1 cellular context compared by ENCODE assay signal in the genomic region with DNA sequence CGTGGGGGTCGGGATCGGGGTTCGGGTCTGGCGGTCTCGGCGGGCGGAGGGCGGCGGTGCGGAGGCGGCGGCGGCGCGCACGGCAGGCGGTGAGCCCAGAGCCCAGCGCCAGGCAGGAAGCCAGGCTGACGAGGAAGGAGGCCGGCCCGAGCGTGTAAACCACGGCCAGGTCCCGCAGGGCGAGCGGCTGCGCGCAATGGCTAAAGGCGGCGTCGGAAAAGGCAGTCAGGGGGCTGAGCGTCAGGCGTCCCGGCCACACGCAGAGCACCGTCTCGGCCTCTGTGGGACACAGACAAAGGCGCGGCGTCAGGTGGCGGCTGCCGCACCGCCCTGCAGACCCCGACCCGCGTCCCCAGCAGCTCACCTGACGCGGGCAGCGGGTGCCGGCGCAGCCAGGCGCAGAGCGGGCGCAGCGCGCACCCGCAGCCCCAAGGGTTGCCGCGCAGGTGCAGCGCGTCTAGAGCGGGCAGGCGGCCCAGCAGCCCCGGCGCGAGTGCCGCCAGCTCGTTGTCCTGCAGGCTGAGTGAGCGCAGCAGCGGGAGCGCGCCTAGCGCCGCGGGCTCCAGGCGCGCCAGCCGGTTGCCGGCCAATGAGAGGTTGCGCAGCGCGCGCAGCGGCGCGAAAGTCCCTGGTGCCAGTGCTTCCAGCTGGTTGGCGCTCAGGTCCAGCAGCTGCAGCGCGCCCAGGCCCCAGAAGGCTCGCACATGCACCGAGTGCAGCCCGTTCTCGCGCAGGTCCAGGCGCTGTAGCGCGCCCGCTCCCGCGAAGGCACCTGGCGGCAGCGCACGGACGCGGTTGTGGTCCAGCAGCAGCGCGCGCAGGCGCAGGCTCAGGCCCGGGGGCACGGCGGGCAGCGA.
TF ChIP-seq lines count a peak whose summit lies in the region.

No MANE protein-coding gene starts in this region.

TF ChIP-seq in HEK293, 187 proteins besides CTCF, POLR2A, EP300 and RAD21 (continued from another document and continues in another):
- TF ChIP-seq, protein P1, sequence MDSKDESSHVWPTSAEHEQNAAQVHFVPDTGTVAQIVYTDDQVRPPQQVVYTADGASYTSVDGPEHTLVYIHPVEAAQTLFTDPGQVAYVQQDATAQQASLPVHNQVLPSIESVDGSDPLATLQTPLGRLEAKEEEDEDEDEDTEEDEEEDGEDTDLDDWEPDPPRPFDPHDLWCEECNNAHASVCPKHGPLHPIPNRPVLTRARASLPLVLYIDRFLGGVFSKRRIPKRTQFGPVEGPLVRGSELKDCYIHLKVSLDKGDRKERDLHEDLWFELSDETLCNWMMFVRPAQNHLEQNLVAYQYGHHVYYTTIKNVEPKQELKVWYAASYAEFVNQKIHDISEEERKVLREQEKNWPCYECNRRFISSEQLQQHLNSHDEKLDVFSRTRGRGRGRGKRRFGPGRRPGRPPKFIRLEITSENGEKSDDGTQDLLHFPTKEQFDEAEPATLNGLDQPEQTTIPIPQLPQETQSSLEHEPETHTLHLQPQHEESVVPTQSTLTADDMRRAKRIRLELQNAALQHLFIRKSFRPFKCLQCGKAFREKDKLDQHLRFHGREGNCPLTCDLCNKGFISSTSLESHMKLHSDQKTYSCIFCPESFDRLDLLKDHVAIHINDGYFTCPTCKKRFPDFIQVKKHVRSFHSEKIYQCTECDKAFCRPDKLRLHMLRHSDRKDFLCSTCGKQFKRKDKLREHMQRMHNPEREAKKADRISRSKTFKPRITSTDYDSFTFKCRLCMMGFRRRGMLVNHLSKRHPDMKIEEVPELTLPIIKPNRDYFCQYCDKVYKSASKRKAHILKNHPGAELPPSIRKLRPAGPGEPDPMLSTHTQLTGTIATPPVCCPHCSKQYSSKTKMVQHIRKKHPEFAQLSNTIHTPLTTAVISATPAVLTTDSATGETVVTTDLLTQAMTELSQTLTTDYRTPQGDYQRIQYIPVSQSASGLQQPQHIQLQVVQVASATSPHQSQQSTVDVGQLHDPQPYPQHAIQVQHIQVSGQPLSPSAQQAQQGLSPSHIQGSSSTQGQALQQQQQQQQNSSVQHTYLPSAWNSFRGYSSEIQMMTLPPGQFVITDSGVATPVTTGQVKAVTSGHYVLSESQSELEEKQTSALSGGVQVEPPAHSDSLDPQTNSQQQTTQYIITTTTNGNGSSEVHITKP (tag by site-specific recombination; IDR thresholded peaks at IDR 0.05) = no peak
- TF ChIP-seq, protein P2, sequence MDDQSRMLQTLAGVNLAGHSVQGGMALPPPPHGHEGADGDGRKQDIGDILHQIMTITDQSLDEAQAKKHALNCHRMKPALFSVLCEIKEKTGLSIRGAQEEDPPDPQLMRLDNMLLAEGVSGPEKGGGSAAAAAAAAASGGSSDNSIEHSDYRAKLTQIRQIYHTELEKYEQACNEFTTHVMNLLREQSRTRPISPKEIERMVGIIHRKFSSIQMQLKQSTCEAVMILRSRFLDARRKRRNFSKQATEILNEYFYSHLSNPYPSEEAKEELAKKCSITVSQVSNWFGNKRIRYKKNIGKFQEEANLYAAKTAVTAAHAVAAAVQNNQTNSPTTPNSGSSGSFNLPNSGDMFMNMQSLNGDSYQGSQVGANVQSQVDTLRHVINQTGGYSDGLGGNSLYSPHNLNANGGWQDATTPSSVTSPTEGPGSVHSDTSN (CRISPR knock-in tag; IDR thresholded peaks at IDR 0.05) = no peak
- no peak for TF ChIP-seq ZNF155 (tag by site-specific recombination; IDR thresholded peaks at IDR 0.05)
- no peak; the same call in 1 of the 2 replicates for TF ChIP-seq ZXDB (tag by site-specific recombination; IDR thresholded peaks at IDR 0.05)
- TF ChIP-seq, protein P3, sequence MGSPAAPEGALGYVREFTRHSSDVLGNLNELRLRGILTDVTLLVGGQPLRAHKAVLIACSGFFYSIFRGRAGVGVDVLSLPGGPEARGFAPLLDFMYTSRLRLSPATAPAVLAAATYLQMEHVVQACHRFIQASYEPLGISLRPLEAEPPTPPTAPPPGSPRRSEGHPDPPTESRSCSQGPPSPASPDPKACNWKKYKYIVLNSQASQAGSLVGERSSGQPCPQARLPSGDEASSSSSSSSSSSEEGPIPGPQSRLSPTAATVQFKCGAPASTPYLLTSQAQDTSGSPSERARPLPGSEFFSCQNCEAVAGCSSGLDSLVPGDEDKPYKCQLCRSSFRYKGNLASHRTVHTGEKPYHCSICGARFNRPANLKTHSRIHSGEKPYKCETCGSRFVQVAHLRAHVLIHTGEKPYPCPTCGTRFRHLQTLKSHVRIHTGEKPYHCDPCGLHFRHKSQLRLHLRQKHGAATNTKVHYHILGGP (tag by site-specific recombination; IDR thresholded peaks at IDR 0.05) = no peak
- 0 out of 2 replicates have a peak, but pooled peaks have one; percentile 69 for TF ChIP-seq ZSCAN30 (tag by site-specific recombination; IDR thresholded peaks at IDR 0.05)
- no peak for TF ChIP-seq ZNF239 (tag by site-specific recombination; IDR thresholded peaks at IDR 0.05)
- TF ChIP-seq ZNF140 (tag by site-specific recombination; IDR thresholded peaks at IDR 0.05) = no peak
- TF ChIP-seq, protein P4, sequence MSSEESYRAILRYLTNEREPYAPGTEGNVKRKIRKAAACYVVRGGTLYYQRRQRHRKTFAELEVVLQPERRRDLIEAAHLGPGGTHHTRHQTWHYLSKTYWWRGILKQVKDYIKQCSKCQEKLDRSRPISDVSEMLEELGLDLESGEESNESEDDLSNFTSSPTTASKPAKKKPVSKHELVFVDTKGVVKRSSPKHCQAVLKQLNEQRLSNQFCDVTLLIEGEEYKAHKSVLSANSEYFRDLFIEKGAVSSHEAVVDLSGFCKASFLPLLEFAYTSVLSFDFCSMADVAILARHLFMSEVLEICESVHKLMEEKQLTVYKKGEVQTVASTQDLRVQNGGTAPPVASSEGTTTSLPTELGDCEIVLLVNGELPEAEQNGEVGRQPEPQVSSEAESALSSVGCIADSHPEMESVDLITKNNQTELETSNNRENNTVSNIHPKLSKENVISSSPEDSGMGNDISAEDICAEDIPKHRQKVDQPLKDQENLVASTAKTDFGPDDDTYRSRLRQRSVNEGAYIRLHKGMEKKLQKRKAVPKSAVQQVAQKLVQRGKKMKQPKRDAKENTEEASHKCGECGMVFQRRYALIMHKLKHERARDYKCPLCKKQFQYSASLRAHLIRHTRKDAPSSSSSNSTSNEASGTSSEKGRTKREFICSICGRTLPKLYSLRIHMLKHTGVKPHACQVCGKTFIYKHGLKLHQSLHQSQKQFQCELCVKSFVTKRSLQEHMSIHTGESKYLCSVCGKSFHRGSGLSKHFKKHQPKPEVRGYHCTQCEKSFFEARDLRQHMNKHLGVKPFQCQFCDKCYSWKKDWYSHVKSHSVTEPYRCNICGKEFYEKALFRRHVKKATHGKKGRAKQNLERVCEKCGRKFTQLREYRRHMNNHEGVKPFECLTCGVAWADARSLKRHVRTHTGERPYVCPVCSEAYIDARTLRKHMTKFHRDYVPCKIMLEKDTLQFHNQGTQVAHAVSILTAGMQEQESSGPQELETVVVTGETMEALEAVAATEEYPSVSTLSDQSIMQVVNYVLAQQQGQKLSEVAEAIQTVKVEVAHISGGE (tag by site-specific recombination; conservative IDR thresholded peaks at IDR 0.05; ENCODE audit: low read depth) = no peak
- TF ChIP-seq ZNF169 (tag by site-specific recombination; IDR thresholded peaks at IDR 0.05) = no peak
- no peak for TF ChIP-seq OSR2 (tag by site-specific recombination; IDR thresholded peaks at IDR 0.05)
- no peak for TF ChIP-seq ZBTB48 (tag by site-specific recombination; IDR thresholded peaks at IDR 0.05)
- no peak for TF ChIP-seq HOXC10 (CRISPR knock-in tag; IDR thresholded peaks at IDR 0.05)
- TF ChIP-seq KLF1 (tag by site-specific recombination; IDR thresholded peaks at IDR 0.05) = no peak
- TF ChIP-seq ZNF132 (tag by site-specific recombination; IDR thresholded peaks at IDR 0.05; ENCODE audit: borderline replicate concordance) = no peak
- no peak for TF ChIP-seq GFI1B (tag by site-specific recombination; IDR thresholded peaks at IDR 0.05)
- peak; percentile 76; the same call in 1 of the 2 replicates for TF ChIP-seq ZNF561 (tag by site-specific recombination; IDR thresholded peaks at IDR 0.05; ENCODE audit: borderline replicate concordance)
- 0 out of 2 replicates have a peak, but pooled peaks have one; percentile 47 for TF ChIP-seq SP7 (tag by site-specific recombination; IDR thresholded peaks at IDR 0.05)
- TF ChIP-seq ZNF266 (tag by site-specific recombination; IDR thresholded peaks at IDR 0.05; ENCODE audit: low read depth) = no peak
- TF ChIP-seq, protein P5, sequence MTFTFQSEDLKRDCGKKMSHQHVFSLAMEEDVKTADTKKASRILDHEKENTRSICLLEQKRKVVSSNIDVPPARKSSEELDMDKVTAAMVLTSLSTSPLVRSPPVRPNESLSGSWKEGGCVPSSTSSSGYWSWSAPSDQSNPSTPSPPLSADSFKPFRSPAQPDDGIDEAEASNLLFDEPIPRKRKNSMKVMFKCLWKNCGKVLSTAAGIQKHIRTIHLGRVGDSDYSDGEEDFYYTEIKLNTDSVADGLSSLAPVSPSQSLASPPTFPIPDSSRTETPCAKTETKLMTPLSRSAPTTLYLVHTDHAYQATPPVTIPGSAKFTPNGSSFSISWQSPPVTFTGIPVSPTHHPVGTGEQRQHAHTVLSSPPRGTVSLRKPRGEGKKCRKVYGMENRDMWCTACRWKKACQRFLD (tag by site-specific recombination; IDR thresholded peaks at IDR 0.05) = no peak
- no peak for TF ChIP-seq ZNF585B (tag by site-specific recombination; IDR thresholded peaks at IDR 0.05)
- 0 out of 2 replicates have a peak, but pooled peaks have one; percentile 8 for TF ChIP-seq ZNF10 (tag by site-specific recombination; IDR thresholded peaks at IDR 0.05)
- TF ChIP-seq, protein P6, sequence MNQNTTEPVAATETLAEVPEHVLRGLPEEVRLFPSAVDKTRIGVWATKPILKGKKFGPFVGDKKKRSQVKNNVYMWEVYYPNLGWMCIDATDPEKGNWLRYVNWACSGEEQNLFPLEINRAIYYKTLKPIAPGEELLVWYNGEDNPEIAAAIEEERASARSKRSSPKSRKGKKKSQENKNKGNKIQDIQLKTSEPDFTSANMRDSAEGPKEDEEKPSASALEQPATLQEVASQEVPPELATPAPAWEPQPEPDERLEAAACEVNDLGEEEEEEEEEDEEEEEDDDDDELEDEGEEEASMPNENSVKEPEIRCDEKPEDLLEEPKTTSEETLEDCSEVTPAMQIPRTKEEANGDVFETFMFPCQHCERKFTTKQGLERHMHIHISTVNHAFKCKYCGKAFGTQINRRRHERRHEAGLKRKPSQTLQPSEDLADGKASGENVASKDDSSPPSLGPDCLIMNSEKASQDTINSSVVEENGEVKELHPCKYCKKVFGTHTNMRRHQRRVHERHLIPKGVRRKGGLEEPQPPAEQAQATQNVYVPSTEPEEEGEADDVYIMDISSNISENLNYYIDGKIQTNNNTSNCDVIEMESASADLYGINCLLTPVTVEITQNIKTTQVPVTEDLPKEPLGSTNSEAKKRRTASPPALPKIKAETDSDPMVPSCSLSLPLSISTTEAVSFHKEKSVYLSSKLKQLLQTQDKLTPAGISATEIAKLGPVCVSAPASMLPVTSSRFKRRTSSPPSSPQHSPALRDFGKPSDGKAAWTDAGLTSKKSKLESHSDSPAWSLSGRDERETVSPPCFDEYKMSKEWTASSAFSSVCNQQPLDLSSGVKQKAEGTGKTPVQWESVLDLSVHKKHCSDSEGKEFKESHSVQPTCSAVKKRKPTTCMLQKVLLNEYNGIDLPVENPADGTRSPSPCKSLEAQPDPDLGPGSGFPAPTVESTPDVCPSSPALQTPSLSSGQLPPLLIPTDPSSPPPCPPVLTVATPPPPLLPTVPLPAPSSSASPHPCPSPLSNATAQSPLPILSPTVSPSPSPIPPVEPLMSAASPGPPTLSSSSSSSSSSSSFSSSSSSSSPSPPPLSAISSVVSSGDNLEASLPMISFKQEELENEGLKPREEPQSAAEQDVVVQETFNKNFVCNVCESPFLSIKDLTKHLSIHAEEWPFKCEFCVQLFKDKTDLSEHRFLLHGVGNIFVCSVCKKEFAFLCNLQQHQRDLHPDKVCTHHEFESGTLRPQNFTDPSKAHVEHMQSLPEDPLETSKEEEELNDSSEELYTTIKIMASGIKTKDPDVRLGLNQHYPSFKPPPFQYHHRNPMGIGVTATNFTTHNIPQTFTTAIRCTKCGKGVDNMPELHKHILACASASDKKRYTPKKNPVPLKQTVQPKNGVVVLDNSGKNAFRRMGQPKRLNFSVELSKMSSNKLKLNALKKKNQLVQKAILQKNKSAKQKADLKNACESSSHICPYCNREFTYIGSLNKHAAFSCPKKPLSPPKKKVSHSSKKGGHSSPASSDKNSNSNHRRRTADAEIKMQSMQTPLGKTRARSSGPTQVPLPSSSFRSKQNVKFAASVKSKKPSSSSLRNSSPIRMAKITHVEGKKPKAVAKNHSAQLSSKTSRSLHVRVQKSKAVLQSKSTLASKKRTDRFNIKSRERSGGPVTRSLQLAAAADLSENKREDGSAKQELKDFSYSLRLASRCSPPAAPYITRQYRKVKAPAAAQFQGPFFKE (tag by site-specific recombination; IDR thresholded peaks at IDR 0.05; ENCODE audit: borderline replicate concordance) = no peak
- peak; percentile 86 for TF ChIP-seq ZNF600 (tag by site-specific recombination; IDR thresholded peaks at IDR 0.05)
- TF ChIP-seq KLF16 (tag by site-specific recombination; IDR thresholded peaks at IDR 0.05) = no peak
- TF ChIP-seq, protein P7, sequence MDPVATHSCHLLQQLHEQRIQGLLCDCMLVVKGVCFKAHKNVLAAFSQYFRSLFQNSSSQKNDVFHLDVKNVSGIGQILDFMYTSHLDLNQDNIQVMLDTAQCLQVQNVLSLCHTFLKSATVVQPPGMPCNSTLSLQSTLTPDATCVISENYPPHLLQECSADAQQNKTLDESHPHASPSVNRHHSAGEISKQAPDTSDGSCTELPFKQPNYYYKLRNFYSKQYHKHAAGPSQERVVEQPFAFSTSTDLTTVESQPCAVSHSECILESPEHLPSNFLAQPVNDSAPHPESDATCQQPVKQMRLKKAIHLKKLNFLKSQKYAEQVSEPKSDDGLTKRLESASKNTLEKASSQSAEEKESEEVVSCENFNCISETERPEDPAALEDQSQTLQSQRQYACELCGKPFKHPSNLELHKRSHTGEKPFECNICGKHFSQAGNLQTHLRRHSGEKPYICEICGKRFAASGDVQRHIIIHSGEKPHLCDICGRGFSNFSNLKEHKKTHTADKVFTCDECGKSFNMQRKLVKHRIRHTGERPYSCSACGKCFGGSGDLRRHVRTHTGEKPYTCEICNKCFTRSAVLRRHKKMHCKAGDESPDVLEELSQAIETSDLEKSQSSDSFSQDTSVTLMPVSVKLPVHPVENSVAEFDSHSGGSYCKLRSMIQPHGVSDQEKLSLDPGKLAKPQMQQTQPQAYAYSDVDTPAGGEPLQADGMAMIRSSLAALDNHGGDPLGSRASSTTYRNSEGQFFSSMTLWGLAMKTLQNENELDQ (tag by site-specific recombination; IDR thresholded peaks at IDR 0.05; ENCODE audit: low read depth) = no peak
- no peak for TF ChIP-seq TCF7L2 (IDR thresholded peaks at IDR 0.05; ENCODE audit: borderline replicate concordance, low read depth, low read length)
- TF ChIP-seq ZNF121 (tag by site-specific recombination; IDR thresholded peaks at IDR 0.05) = no peak
- TF ChIP-seq, protein P8, sequence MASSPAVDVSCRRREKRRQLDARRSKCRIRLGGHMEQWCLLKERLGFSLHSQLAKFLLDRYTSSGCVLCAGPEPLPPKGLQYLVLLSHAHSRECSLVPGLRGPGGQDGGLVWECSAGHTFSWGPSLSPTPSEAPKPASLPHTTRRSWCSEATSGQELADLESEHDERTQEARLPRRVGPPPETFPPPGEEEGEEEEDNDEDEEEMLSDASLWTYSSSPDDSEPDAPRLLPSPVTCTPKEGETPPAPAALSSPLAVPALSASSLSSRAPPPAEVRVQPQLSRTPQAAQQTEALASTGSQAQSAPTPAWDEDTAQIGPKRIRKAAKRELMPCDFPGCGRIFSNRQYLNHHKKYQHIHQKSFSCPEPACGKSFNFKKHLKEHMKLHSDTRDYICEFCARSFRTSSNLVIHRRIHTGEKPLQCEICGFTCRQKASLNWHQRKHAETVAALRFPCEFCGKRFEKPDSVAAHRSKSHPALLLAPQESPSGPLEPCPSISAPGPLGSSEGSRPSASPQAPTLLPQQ (tag by site-specific recombination; IDR thresholded peaks at IDR 0.05) = no peak
- TF ChIP-seq ZBTB7A (tag by site-specific recombination; IDR thresholded peaks at IDR 0.05; ENCODE audit: low read depth) = no peak
- TF ChIP-seq SALL2 (tag by site-specific recombination; IDR thresholded peaks at IDR 0.05; ENCODE audit: borderline replicate concordance) = no peak
- TF ChIP-seq ZNF16 (tag by site-specific recombination; IDR thresholded peaks at IDR 0.05; ENCODE audit: low read depth) = no peak
